In the genomic region with DNA sequence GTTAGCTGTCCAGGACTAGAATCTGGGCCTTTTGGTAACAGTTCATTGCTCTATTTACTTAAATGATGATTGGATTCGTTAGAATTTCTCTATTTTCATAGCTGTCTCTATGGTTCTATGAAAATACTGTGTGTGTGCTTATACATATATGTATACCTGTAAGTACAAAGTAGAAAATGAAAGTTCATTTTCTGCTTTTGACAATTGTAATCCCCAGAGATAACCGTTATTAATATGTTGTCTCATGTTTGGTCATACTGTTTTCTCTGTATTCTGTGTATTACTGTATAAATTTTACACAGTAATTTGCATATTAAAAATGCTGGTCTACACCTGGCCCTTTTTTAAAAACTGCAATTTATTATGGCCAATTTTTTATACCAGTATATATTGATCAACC, we compare ENCODE assay signal across 22 cellular contexts. TPM values are rescaled to one million over a fixed set of nuclear protein-coding genes. Genes with fewer than 3 reads are reported as not detected.
DNase-seq lines count a peak whose midpoint lies in the region; ATAC-seq lines count a peak whose summit lies in the region.
"Had no signal": no experiment of that assay in that cellular context is flagged by ENCODE, and none has a peak within 500 bp of the region (broad histone marks: within the 10 kb centered on the region; RNA-seq: fewer than 3 reads in every experiment).

No MANE protein-coding gene starts in this region.

- DNase-seq in mesenchymal stem cell (no peak), GOT3 (lab: John Stamatoyannopoulos, UW) (no peak), left colon (no peak)
- DNase-seq in activated naive CD4-positive, alpha-beta T cell treated with anti-CD3 and anti-CD28 coated beads, Interleukin-2, amount 50 U/mL, for 16 hours = no peak
- DNase-seq: activated naive CD4-positive, alpha-beta T cell treated with anti-CD3 and anti-CD28 coated beads for 36 hours; foreskin fibroblast; IMR-90; left ventricle myocardium superior; MM.1S; NCI-H2029 treated with DMSO at 0.1 percent for 48 hours; NCI-H526 treated with DMSO at 0.1 percent for 48 hours; ovary; sigmoid colon; SJCRH30; stimulated activated CD4-positive, alpha-beta T cell treated with anti-CD3 and anti-CD28 coated beads, Interleukin-2, amount 100 ng/mL, for 24 hours; substantia nigra; T-helper 2 cell had no signal

- no peak overlapping the region for H3K27ac ChIP-seq in mesenchymal stem cell (ENCODE audit: low read length, poor library complexity, severe bottlenecking)
- H3K27ac ChIP-seq: ovary, sigmoid colon, SJCRH30 had no signal

- H3K4ac ChIP-seq in mesenchymal stem cell (ENCODE audit: low read depth in 1 of 2, low read length in 2 of 2) = no peak overlapping the region

- no peak overlapping the region for H2AK5ac ChIP-seq in mesenchymal stem cell (ENCODE audit: low read length, severe bottlenecking)

- H3K23ac ChIP-seq in mesenchymal stem cell (ENCODE audit: low read length in 2 of 2) = no peak overlapping the region

- H3K36me3 ChIP-seq in mesenchymal stem cell (ENCODE audit: control insufficient read depth in 1 of 2, insufficient read depth in 2 of 2, low read depth in 1 of 2, low read length in 2 of 2) = peaks cover 3 to 10% of the 10 kb centered on the region in 2 experiments
- H3K36me3 ChIP-seq: ovary had no signal

- H2BK120ac ChIP-seq in mesenchymal stem cell (ENCODE audit: low read depth, low read length) = no peak overlapping the region

- no peak overlapping the region for H3K9ac ChIP-seq in mesenchymal stem cell (ENCODE audit: low read length)

- H2BK12ac ChIP-seq in mesenchymal stem cell (ENCODE audit: low read length in 2 of 2) = no peak overlapping the region

- H4K91ac ChIP-seq in mesenchymal stem cell (ENCODE audit: low read length) = no peak overlapping the region

- no peak overlapping the region for H4K8ac ChIP-seq in mesenchymal stem cell (ENCODE audit: low read length)

- H3K18ac ChIP-seq in mesenchymal stem cell (ENCODE audit: low read depth in 1 of 2, low read length in 2 of 2) = no peak overlapping the region

- H2AFZ ChIP-seq in mesenchymal stem cell (ENCODE audit: low read depth, low read length) = no peak overlapping the region

- no peak overlapping the region for H3K4me2 ChIP-seq in mesenchymal stem cell (ENCODE audit: low read length, poor library complexity, severe bottlenecking)

- H3K79me1 ChIP-seq in mesenchymal stem cell (replicated peaks; ENCODE audit: low read length, poor library complexity, severe bottlenecking) = peaks cover 17% of the 10 kb centered on the region

- H2BK5ac ChIP-seq in mesenchymal stem cell (ENCODE audit: low read depth, low read length, poor library complexity, severe bottlenecking) = no peak overlapping the region

- no peaks in the 10 kb centered on the region for H3K9me3 ChIP-seq in mesenchymal stem cell (ENCODE audit: control insufficient read depth, low read length)
- H3K9me3 ChIP-seq: ovary, sigmoid colon, SJCRH30 had no signal

- H2BK15ac ChIP-seq in mesenchymal stem cell (ENCODE audit: low read depth, poor library complexity, severe bottlenecking) = no peak overlapping the region

- no peaks in the 10 kb centered on the region for H3K27me3 ChIP-seq in mesenchymal stem cell (ENCODE audit: control insufficient read depth in 1 of 2, insufficient read depth in 1 of 2, low read length in 2 of 2)
- H3K27me3 ChIP-seq: ovary, sigmoid colon, SJCRH30 had no signal

- no peak overlapping the region for H3K4me3 ChIP-seq in mesenchymal stem cell (ENCODE audit: insufficient read depth in 1 of 2, low read depth in 1 of 2, low read length in 2 of 2)
- H3K4me3 ChIP-seq: ovary, sigmoid colon, SJCRH30 had no signal

- WGBS in mesenchymal stem cell = no CpG with 5 or more reads among the region's 2 CpGs

- H3K4me1 ChIP-seq in mesenchymal stem cell (ENCODE audit: control insufficient read depth, insufficient read depth, low read depth, low read length) = no peaks in the 10 kb centered on the region
- H3K4me1 ChIP-seq: SJCRH30 had no signal

- no peak overlapping the region for H3K14ac ChIP-seq in mesenchymal stem cell (ENCODE audit: low read length in 2 of 2)

- ATAC-seq in GM18517 (IDR thresholded peaks at IDR 0.05; ENCODE audit: unreplicated experiment) = peak; percentile 60
- ATAC-seq in GM19463 (IDR thresholded peaks at IDR 0.05; ENCODE audit: unreplicated experiment) = peak; percentile 76
- peak; percentile 88 for ATAC-seq in HG02870 (IDR thresholded peaks at IDR 0.05; ENCODE audit: unreplicated experiment)
- ATAC-seq in HG03442 (IDR thresholded peaks at IDR 0.05; ENCODE audit: unreplicated experiment) = peak; percentile 94
- no peak for ATAC-seq in left colon
- ATAC-seq: HCT116, left ventricle myocardium superior had no signal

- intact Hi-C loops in left colon (cut with DNase I, micrococcal nuclease) = no loop called here

RNA-seq across cellular contexts. Expression of gene CLCN3, which starts 55.4 kb away (rescaled TPM):
- 48.6 TPM for polyA plus RNA-seq in mesenchymal stem cell (2013, experiment 1 of 2)
- polyA plus RNA-seq in mesenchymal stem cell (2013, experiment 2 of 2) = 46.9 TPM
- total RNA-seq in left colon = 100 to 1,000 TPM; 116 to 131 TPM
